Comparison of ENCODE assay signal across 23 cellular contexts in genomic region chr5:36200513-36200912, GRCh38. TPM values are rescaled to one million over a fixed set of nuclear protein-coding genes. Genes with fewer than 3 reads are reported as not detected.
DNase-seq lines count a peak whose midpoint lies in the region; ATAC-seq, FAIRE-seq and TF ChIP-seq lines count a peak whose summit lies in the region.
"Had no signal": no experiment of that assay in that cellular context is flagged by ENCODE, and none has a peak within 500 bp of the region (broad histone marks: within the 10 kb centered on the region; RNA-seq: fewer than 3 reads in every experiment).

No MANE protein-coding gene starts in this region.

- DNase-seq in ELR (ENCODE audit: low read depth): peak; percentile 88
- peak; percentile 75 for DNase-seq in RKO (ENCODE audit: low spot score)
- peak; percentile 23 for DNase-seq in endothelial cell of umbilical vein (ENCODE audit: low read depth, low spot score)
- no peak for DNase-seq in osteoblast (ENCODE audit: insufficient read length, low spot score, missing footprints)
- DNase-seq in cerebellar nuclear complex (lab: John Stamatoyannopoulos, UW): no peak
- DNase-seq: activated CD4-positive, alpha-beta T cell treated with anti-CD3 and anti-CD28 coated beads for 36 hours; activated CD8-positive, alpha-beta memory T cell treated with anti-CD3 and anti-CD28 coated beads, Interleukin-2, amount 10 ng/mL, durations not matched to agents 7 days and 5 days; effector memory CD8-positive, alpha-beta T cell; gastrocnemius medialis; Kasumi-1; left ventricle myocardium inferior; NCI-H1417; NCI-H82; nucleus accumbens; stimulated activated CD4-positive, alpha-beta T cell treated with anti-CD3 and anti-CD28 coated beads, Interleukin-4, amount 100 ng/mL, for 4 hours; substantia nigra had no signal

- POLR2A ChIA-PET in endothelial cell of umbilical vein (lab: Charles Lee): no interaction called here

- peaks cover 12% of the 10 kb centered on the region for H3K4me1 ChIP-seq in endothelial cell of umbilical vein (ENCODE audit: control insufficient read depth, extremely low read depth, insufficient read depth, low read length)
- H3K4me1 ChIP-seq in osteoblast (ENCODE audit: insufficient read depth, low read length): peaks cover 26% of the 10 kb centered on the region
- H3K4me1 ChIP-seq: vagina had no signal

- no peaks in the 10 kb centered on the region for H3K79me2 ChIP-seq in endothelial cell of umbilical vein (ENCODE audit: control insufficient read depth, insufficient read depth, low read length)
- H3K79me2 ChIP-seq in osteoblast (ENCODE audit: insufficient read depth, low read length): no peaks in the 10 kb centered on the region

- no peak for ATAC-seq in HG03095 (IDR thresholded peaks at IDR 0.05; ENCODE audit: unreplicated experiment)
- ATAC-seq in HG02759 (IDR thresholded peaks at IDR 0.05; ENCODE audit: unreplicated experiment): no peak
- no peak for ATAC-seq in GM18502 (IDR thresholded peaks at IDR 0.05; ENCODE audit: poor library complexity, unreplicated experiment)
- ATAC-seq: activated CD4-positive, alpha-beta T cell treated with anti-CD3 and anti-CD28 coated beads for 36 hours; activated CD8-positive, alpha-beta memory T cell treated with anti-CD3 and anti-CD28 coated beads, Interleukin-2, amount 10 ng/mL, durations not matched to agents 7 days and 5 days; activated T-helper 17 cell treated with anti-CD3 and anti-CD28 coated beads, Interleukin-2, amount 50 U/mL, for 72 hours; effector memory CD8-positive, alpha-beta T cell; gastrocnemius medialis; sciatic nerve had no signal

- no peak for TF ChIP-seq POLR2A in endothelial cell of umbilical vein (IDR thresholded peaks at IDR 0.05; ENCODE audit: low read depth, low read length)

- H3K4me2 ChIP-seq in endothelial cell of umbilical vein (ENCODE audit: insufficient read depth, low read length): no peak overlapping the region
- peak overlapping the region; percentile 9 for H3K4me2 ChIP-seq in osteoblast (ENCODE audit: insufficient read depth, low read length)
- H3K4me2 ChIP-seq: PC-9 had no signal

- no peaks in the 10 kb centered on the region for H3K9me3 ChIP-seq in endothelial cell of umbilical vein (replicated peaks; ENCODE audit: control insufficient read depth, insufficient read depth, low read length)
- H3K9me3 ChIP-seq in osteoblast (ENCODE audit: low read depth, low read length): no peaks in the 10 kb centered on the region
- H3K9me3 ChIP-seq: gastrocnemius medialis, left ventricle myocardium inferior, vagina had no signal

- no peak for FAIRE-seq in endothelial cell of umbilical vein (lab: Jason Lieb, UNC)

- H4K20me1 ChIP-seq in endothelial cell of umbilical vein (replicated peaks; ENCODE audit: control insufficient read depth, extremely low read depth, insufficient read depth, low read length): no peaks in the 10 kb centered on the region
- H4K20me1 ChIP-seq in osteoblast (ENCODE audit: insufficient read depth, low read length): no peaks in the 10 kb centered on the region

- no peak overlapping the region for H3K27ac ChIP-seq in endothelial cell of umbilical vein (ENCODE audit: insufficient read depth, low read depth, low read length)
- H3K27ac ChIP-seq in osteoblast (ENCODE audit: low read depth, low read length): no peak overlapping the region
- H3K27ac ChIP-seq: gastrocnemius medialis, left ventricle myocardium inferior, PC-9, vagina had no signal

- intact Hi-C loops in endothelial cell of umbilical vein (cut with micrococcal nuclease): no loop called here

- TF ChIP-seq CTCF in endothelial cell of umbilical vein (IDR thresholded peaks at IDR 0.05; ENCODE audit: extremely low read depth in 1 of 2, insufficient read depth in 1 of 2, low read depth in 1 of 2, low read length in 2 of 2) (no peak), osteoblast (IDR thresholded peaks at IDR 0.05; ENCODE audit: extremely low read depth, low read depth, low read length) (no peak)

- H3K4me3 ChIP-seq in endothelial cell of umbilical vein (replicated peaks in 1 of 3; ENCODE audit: insufficient read depth in 1 of 3, low read depth in 1 of 3, low read length in 3 of 3) (no peak overlapping the region), osteoblast (ENCODE audit: insufficient read depth, low read length) (no peak overlapping the region)
- H3K4me3 ChIP-seq: gastrocnemius medialis, left ventricle myocardium inferior, PC-9, vagina had no signal

- CTCF ChIA-PET in endothelial cell of umbilical vein (lab: Charles Lee): interaction anchor here (4.0 kb wide), 1 partner anchor 22 kb away, joined by 21 read pairs; no protein-coding TSS in a partner anchor

- no peak overlapping the region for H2AFZ ChIP-seq in endothelial cell of umbilical vein (ENCODE audit: low read depth, low read length)
- H2AFZ ChIP-seq in osteoblast (ENCODE audit: low read length): no peak overlapping the region
- H2AFZ ChIP-seq: PC-9 had no signal

- peaks cover 0 to 5% of the 10 kb centered on the region in 2 experiments for H3K36me3 ChIP-seq in endothelial cell of umbilical vein (ENCODE audit: control insufficient read depth in 2 of 2, extremely low read depth in 1 of 2, insufficient read depth in 2 of 2, low read length in 2 of 2)
- H3K36me3 ChIP-seq in osteoblast (ENCODE audit: insufficient read depth, low read length): peaks cover 23% of the 10 kb centered on the region

- H3K27me3 ChIP-seq in endothelial cell of umbilical vein (ENCODE audit: control insufficient read depth in 2 of 2, insufficient read depth in 2 of 2, low read length in 2 of 2): no peaks in the 10 kb centered on the region
- H3K27me3 ChIP-seq in osteoblast (ENCODE audit: insufficient read depth, low read length): no peaks in the 10 kb centered on the region
- H3K27me3 ChIP-seq: gastrocnemius medialis, vagina had no signal

- no TSS peak for BruUV-seq in endothelial cell of umbilical vein (replicated peaks; lab: Mats Ljungman, UMichigan)

- dilution Hi-C loops in endothelial cell of umbilical vein (cut with MboI; ENCODE audit: extremely low pct_ligation_motif_present, low sequenced_read_pairs): no loop called here

- H3K9me1 ChIP-seq in endothelial cell of umbilical vein (replicated peaks; ENCODE audit: control insufficient read depth, extremely low read depth, insufficient read depth, low read length): no peaks in the 10 kb centered on the region

- no peak overlapping the region for H3K9ac ChIP-seq in endothelial cell of umbilical vein (replicated peaks; ENCODE audit: extremely low read depth, insufficient read depth, low read length)

TF ChIP-seq in endothelial cell of umbilical vein, 7 proteins besides CTCF, POLR2A, EP300 and RAD21:
- TF ChIP-seq JUN (IDR thresholded peaks at IDR 0.05; ENCODE audit: borderline replicate concordance, insufficient read depth, insufficient read length, low read depth): peak; percentile 62
- peak; percentile 25 for TF ChIP-seq FOS (IDR thresholded peaks at IDR 0.05; ENCODE audit: borderline replicate concordance, insufficient read depth, low read length)
- no peak for TF ChIP-seq EZH2 (IDR thresholded peaks at IDR 0.05; ENCODE audit: borderline replicate concordance, low read depth, low read length, severe bottlenecking)

RNA-seq across cellular contexts. Expression of gene NADK2, which starts 41.2 kb away (rescaled TPM):
- total RNA-seq in endothelial cell of umbilical vein (18.2 and 20.3 TPM in 2 replicates), osteoblast (34.7 and 44.8 TPM in 2 replicates)
- polyA plus RNA-seq in endothelial cell of umbilical vein: 3.6 and 4.0 TPM in 2 replicates
- 5.9 and 6.4 TPM in 2 replicates for polyA plus RNA-seq in endothelial cell of umbilical vein (2011; cell fraction: cytosol; rRNA removed)
- 6.7 and 12.9 TPM in 2 replicates for polyA plus RNA-seq in endothelial cell of umbilical vein (2011; cell fraction: nucleus; rRNA removed)
- polyA plus RNA-seq in endothelial cell of umbilical vein (2012): 13.9 and 15.1 TPM in 2 replicates
- polyA minus RNA-seq in endothelial cell of umbilical vein: 11.1 and 16.8 TPM in 2 replicates
- polyA minus RNA-seq in endothelial cell of umbilical vein (2011; cell fraction: cytosol; rRNA and poly(A)+ RNA removed): 29.8 TPM
- polyA minus RNA-seq in endothelial cell of umbilical vein (2011; cell fraction: nucleus; rRNA and poly(A)+ RNA removed): 4.8 and 6.7 TPM in 2 replicates

RNA-seq across cellular contexts. Expression of gene SKP2, which starts 48.6 kb away (rescaled TPM):
- total RNA-seq in endothelial cell of umbilical vein (40.9 and 42.0 TPM in 2 replicates), osteoblast (17.7 and 20.6 TPM in 2 replicates)
- polyA plus RNA-seq in endothelial cell of umbilical vein: 9.8 and 12.5 TPM in 2 replicates
- polyA plus RNA-seq in endothelial cell of umbilical vein (2011; cell fraction: cytosol; rRNA removed): 14.9 and 16.5 TPM in 2 replicates
- polyA plus RNA-seq in endothelial cell of umbilical vein (2011; cell fraction: nucleus; rRNA removed): 16.6 and 18.6 TPM in 2 replicates
- polyA plus RNA-seq in endothelial cell of umbilical vein (2012): 10.9 and 20.5 TPM in 2 replicates
- polyA minus RNA-seq in endothelial cell of umbilical vein: 44.6 and 50.7 TPM in 2 replicates
- polyA minus RNA-seq in endothelial cell of umbilical vein (2011; cell fraction: cytosol; rRNA and poly(A)+ RNA removed): 74.6 TPM
- 18.6 and 25.1 TPM in 2 replicates for polyA minus RNA-seq in endothelial cell of umbilical vein (2011; cell fraction: nucleus; rRNA and poly(A)+ RNA removed)

RNA-seq across cellular contexts. Expression of gene LMBRD2, which starts 48.8 kb away (rescaled TPM):
- total RNA-seq in endothelial cell of umbilical vein (5.2 and 6.6 TPM in 2 replicates), osteoblast (11.5 and 13.8 TPM in 2 replicates)
- 1.0 and 1.2 TPM in 2 replicates for polyA plus RNA-seq in endothelial cell of umbilical vein
- polyA plus RNA-seq in endothelial cell of umbilical vein (2011; cell fraction: cytosol; rRNA removed): 0.93 and 1.1 TPM in 2 replicates
- 3.7 and 5.7 TPM in 2 replicates for polyA plus RNA-seq in endothelial cell of umbilical vein (2011; cell fraction: nucleus; rRNA removed)
- polyA plus RNA-seq in endothelial cell of umbilical vein (2012): 2.2 and 3.5 TPM in 2 replicates
- polyA minus RNA-seq in endothelial cell of umbilical vein: 6.1 and 7.1 TPM in 2 replicates
- polyA minus RNA-seq in endothelial cell of umbilical vein (2011; cell fraction: cytosol; rRNA and poly(A)+ RNA removed): 8.4 TPM
- polyA minus RNA-seq in endothelial cell of umbilical vein (2011; cell fraction: nucleus; rRNA and poly(A)+ RNA removed): 6.1 and 9.2 TPM in 2 replicates

Comparison
In these comparisons a context has a peak if more than half of its experiments do, and no peak if none do; other contexts are left out.
1. DNase-seq: peak in ELR (single experiment), RKO (single experiment) and endothelial cell of umbilical vein (single experiment); none in osteoblast (single experiment) and cerebellar nuclear complex (0 of 2).